ENCODE assay signal across 8 cellular contexts in the genomic region with DNA sequence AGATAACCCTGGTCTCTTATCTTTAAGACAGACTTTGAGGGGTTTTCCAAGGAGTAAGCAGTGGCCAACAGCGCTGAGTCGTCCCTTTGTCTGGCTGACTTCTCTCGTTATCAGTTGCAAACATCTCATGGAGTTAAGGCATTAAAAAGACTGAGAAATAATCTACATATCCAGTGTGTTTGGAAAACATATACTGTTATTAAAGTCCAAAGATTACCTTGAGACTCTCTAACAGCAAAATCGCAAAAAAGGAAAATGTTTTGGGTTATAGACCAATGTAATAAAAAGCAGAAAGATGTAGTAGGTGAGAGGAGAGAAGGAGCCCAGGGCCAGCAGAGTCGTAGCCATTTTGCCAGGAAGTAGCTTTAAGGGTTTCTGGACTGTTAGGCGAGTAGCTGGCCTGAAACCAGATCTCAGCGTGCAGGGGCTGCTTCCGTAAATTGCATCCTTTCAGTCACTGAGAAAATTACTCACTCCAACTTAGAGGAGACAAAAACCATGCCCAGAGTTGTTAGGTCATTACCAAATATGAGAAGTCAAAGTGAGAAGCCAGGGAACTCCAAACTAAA. TPM values are rescaled to one million over a fixed set of nuclear protein-coding genes. Genes with fewer than 3 reads are reported as not detected.
A peak's percentile ranks its signal among the peaks of the same experiment; 100 is the strongest.
DNase-seq lines count a peak whose midpoint lies in the region; ATAC-seq and TF ChIP-seq lines count a peak whose summit lies in the region.
"Had no signal": no experiment of that assay in that cellular context is flagged by ENCODE, and none has a peak within 500 bp of the region (broad histone marks: within the 10 kb centered on the region; RNA-seq: fewer than 3 reads in every experiment).

No MANE protein-coding gene starts in this region.

- DNase-seq in GM20000 (ENCODE audit: low spot score) (peak; percentile 57), astrocyte of the hippocampus (ENCODE audit: low read depth, low spot score) (peak; percentile 65), pulmonary artery endothelial cell (ENCODE audit: low read depth, low spot score) (peak; percentile 52), kidney glomerular epithelial cell (lab: John Stamatoyannopoulos, UW) (no peak), hippocampal formation (lab: John Stamatoyannopoulos, UW) (no peak), cerebellar nuclear complex (lab: John Stamatoyannopoulos, UW) (no peak)
- DNase-seq: glutamatergic neuron had no signal

- TF ChIP-seq CTCF in GM20000 (IDR thresholded peaks at IDR 0.05; ENCODE audit: extremely low read depth, missing control alignments) = no peak

- peak; percentile 45 for ATAC-seq in HG03565 (IDR thresholded peaks at IDR 0.05; ENCODE audit: unreplicated experiment)

RNA-seq across cellular contexts. Expression of gene MYLK4, which starts 24.6 kb away (rescaled TPM):
- total RNA-seq in pulmonary artery endothelial cell = 0.49 and 0.66 TPM in 2 replicates

RNA-seq across cellular contexts. Expression of gene WRNIP1, which starts 39.1 kb away (rescaled TPM):
- 62.4 and 95.3 TPM in 2 replicates for total RNA-seq in pulmonary artery endothelial cell

Comparison
In these comparisons a context has a peak if more than half of its experiments do, and no peak if none do; other contexts are left out.
1. DNase-seq: peak in GM20000 (single experiment), astrocyte of the hippocampus (single experiment) and pulmonary artery endothelial cell (single experiment); none in kidney glomerular epithelial cell (single experiment), hippocampal formation (0 of 2) and cerebellar nuclear complex (0 of 2).